ENCODE assay signal across 1 cellular context in genomic region chr1:156591432-156592157, GRCh38.
TF ChIP-seq lines count a peak whose summit lies in the region.

Gene NAXE (plus strand): TSS chr1:156591776. CDS start chr1:156591805, 29 bp downstream.

TF ChIP-seq in HepG2, 621 proteins besides CTCF, POLR2A, EP300 and RAD21 (continued from another document and continues in another):
- TF ChIP-seq ZBED4 (CRISPR knock-in tag; IDR thresholded peaks at IDR 0.05; ENCODE audit: borderline replicate concordance) (peak; percentile 96), HDAC1 (CRISPR knock-in tag; IDR thresholded peaks at IDR 0.05) (peak; percentile 68), KLF16 (CRISPR knock-in tag; IDR thresholded peaks at IDR 0.05) (peak in 1 of 2 experiments; percentile 66; a peak in 1 of 4 replicates), ZBTB40 (IDR thresholded peaks at IDR 0.05) (no peak), ZBTB40 (CRISPR knock-in tag; IDR thresholded peaks at IDR 0.05) (0 out of 2 replicates have a peak, but pooled peaks have one; percentile 19), ESRRA (CRISPR knock-in tag; IDR thresholded peaks at IDR 0.05; ENCODE audit: low read depth) (no peak), CC2D1A (CRISPR knock-in tag; IDR thresholded peaks at IDR 0.05) (no peak), NFIB (CRISPR knock-in tag; IDR thresholded peaks at IDR 0.05; ENCODE audit: borderline replicate concordance) (no peak), HOXA3 (CRISPR knock-in tag; IDR thresholded peaks at IDR 0.05) (peak; percentile 47; the same call in 1 of the 2 replicates), ZNF121 (CRISPR knock-in tag; IDR thresholded peaks at IDR 0.05) (0 out of 2 replicates have a peak, but pooled peaks have one; percentile 42), ATF1 (CRISPR knock-in tag; IDR thresholded peaks at IDR 0.05) (no peak), HMGXB4 (CRISPR knock-in tag; IDR thresholded peaks at IDR 0.05; ENCODE audit: borderline replicate concordance in 1 of 2, low read depth in 1 of 2) (peak; percentile 55; a peak in 2 of 4 replicates), ZNF546 (CRISPR knock-in tag; conservative IDR thresholded peaks at IDR 0.05) (peak; percentile 89), PRPF4 (IDR thresholded peaks at IDR 0.05; ENCODE audit: low read depth, low read length, poor library complexity, severe bottlenecking) (no peak), PHF20 (CRISPR knock-in tag; IDR thresholded peaks at IDR 0.05) (peak; percentile 60; the same call in 1 of the 2 replicates), AHR (CRISPR knock-in tag; IDR thresholded peaks at IDR 0.05) (0 out of 2 replicates have a peak, but pooled peaks have one; percentile 28), HIVEP1 (CRISPR knock-in tag; IDR thresholded peaks at IDR 0.05) (0 out of 2 replicates have a peak, but pooled peaks have one; percentile 29), ZNF251 (CRISPR knock-in tag; IDR thresholded peaks at IDR 0.05) (no peak), RFXANK (CRISPR knock-in tag; IDR thresholded peaks at IDR 0.05) (no peak), ZNF280D (CRISPR knock-in tag; IDR thresholded peaks at IDR 0.05) (0 out of 2 replicates have a peak, but pooled peaks have one; percentile 32), ZNF580 (CRISPR knock-in tag; IDR thresholded peaks at IDR 0.05; ENCODE audit: borderline replicate concordance, low read depth) (peak; percentile 45; the same call in 1 of the 2 replicates), DMAP1 (CRISPR knock-in tag; IDR thresholded peaks at IDR 0.05) (peak; percentile 56; the same call in 1 of the 2 replicates), ZFX (CRISPR knock-in tag; IDR thresholded peaks at IDR 0.05; ENCODE audit: low read depth) (peak; percentile 89), ZSCAN30 (CRISPR knock-in tag; IDR thresholded peaks at IDR 0.05) (peak; percentile 89; the same call in 1 of the 2 replicates), CCDC6 (CRISPR knock-in tag; IDR thresholded peaks at IDR 0.05) (0 out of 2 replicates have a peak, but pooled peaks have one; percentile 50), ZBTB49 (CRISPR knock-in tag; IDR thresholded peaks at IDR 0.05; ENCODE audit: borderline replicate concordance) (no peak), TARDBP (CRISPR knock-in tag; IDR thresholded peaks at IDR 0.05) (peak; percentile 15; the same call in 1 of the 2 replicates), ZNF552 (CRISPR knock-in tag; IDR thresholded peaks at IDR 0.05; ENCODE audit: borderline replicate concordance) (0 out of 2 replicates have a peak, but pooled peaks have one; percentile 35), SOX13 (IDR thresholded peaks at IDR 0.05) (peak; percentile 23; the same call in 1 of the 2 replicates), SOX13 (CRISPR knock-in tag; conservative IDR thresholded peaks at IDR 0.05 in 1 of 2, IDR thresholded peaks at IDR 0.05 in 1 of 2) (peak in 1 of 2 experiments; percentile 16; a peak in 1 of 4 replicates), ZNF33A (CRISPR knock-in tag; IDR thresholded peaks at IDR 0.05; ENCODE audit: borderline replicate concordance) (0 out of 2 replicates have a peak, but pooled peaks have one; percentile 4), ZNF788 (CRISPR knock-in tag; IDR thresholded peaks at IDR 0.05; ENCODE audit: borderline replicate concordance) (0 out of 2 replicates have a peak, but pooled peaks have one; percentile 9), AGO1 (IDR thresholded peaks at IDR 0.05; ENCODE audit: low read depth, low read length, poor library complexity, severe bottlenecking) (peak; percentile 92), ZNF597 (CRISPR knock-in tag; IDR thresholded peaks at IDR 0.05) (no peak), THAP11 (CRISPR knock-in tag; IDR thresholded peaks at IDR 0.05) (peak; percentile 61), ZNF468 (CRISPR knock-in tag; IDR thresholded peaks at IDR 0.05) (no peak), POLR2G (IDR thresholded peaks at IDR 0.05; ENCODE audit: low read depth, low read length) (peak; percentile 94), ZNF737 (CRISPR knock-in tag; IDR thresholded peaks at IDR 0.05; ENCODE audit: borderline replicate concordance) (0 out of 2 replicates have a peak, but pooled peaks have one; percentile 17)
